20 cellular contexts compared by ENCODE assay signal in genomic region chr2:224711859-224712258, GRCh38. TPM values are rescaled to one million over a fixed set of nuclear protein-coding genes. Genes with fewer than 3 reads are reported as not detected.
A peak's percentile ranks its signal among the peaks of the same experiment; 100 is the strongest.
DNase-seq lines count a peak whose midpoint lies in the region; ATAC-seq and TF ChIP-seq lines count a peak whose summit lies in the region.
"Had no signal": no experiment of that assay in that cellular context is flagged by ENCODE, and none has a peak within 500 bp of the region (broad histone marks: within the 10 kb centered on the region; RNA-seq: fewer than 3 reads in every experiment).

No MANE protein-coding gene starts in this region.

- no peak overlapping the region for H3K9ac ChIP-seq in IMR-90 (ENCODE audit: low read depth, low read length)
- H3K9ac ChIP-seq in adipocyte (ENCODE audit: low read length), result peak overlapping the region; percentile 13
- H3K9ac ChIP-seq in smooth muscle cell (ENCODE audit: low read depth), result no peak overlapping the region
- H3K9ac ChIP-seq: BLaER1, SK-N-SH had no signal

- no peaks in the 10 kb centered on the region for H3K79me1 ChIP-seq in IMR-90 (ENCODE audit: low read depth in 1 of 2, low read length in 2 of 2)

- H3F3A ChIP-seq in smooth muscle cell (ENCODE audit: low read depth), result no peaks in the 10 kb centered on the region

- H2BK20ac ChIP-seq in IMR-90 (ENCODE audit: low read depth, low read length), result no peak overlapping the region

- CTCF ChIA-PET in IMR-90 (lab: Yijun Ruan, JAX), result no interaction called here

- H3K4me1 ChIP-seq in IMR-90 (ENCODE audit: control insufficient read depth, insufficient read depth, low read length) (no peaks in the 10 kb centered on the region), adipocyte (ENCODE audit: control insufficient read depth, insufficient read depth, low read length) (peaks cover 8% of the 10 kb centered on the region), smooth muscle cell (ENCODE audit: low read depth) (no peaks in the 10 kb centered on the region)
- H3K4me1 ChIP-seq: BLaER1 had no signal

- in situ Hi-C loops in IMR-90 (cut with MboI; ENCODE audit: low sequenced_read_pairs), result no loop called here

- BruUV-seq in IMR-90 (replicated peaks; lab: Mats Ljungman, UMichigan), result no TSS peak

- H3K14ac ChIP-seq in IMR-90 (replicated peaks; ENCODE audit: low read depth, low read length), result no peak overlapping the region

- H2BK120ac ChIP-seq in IMR-90 (ENCODE audit: low read depth, low read length), result no peak overlapping the region

- no peak overlapping the region for H2AFZ ChIP-seq in IMR-90 (replicated peaks; ENCODE audit: low read length, poor library complexity)
- H2AFZ ChIP-seq in smooth muscle cell (ENCODE audit: low read depth), result peak overlapping the region; percentile 43

- H3K36me3 ChIP-seq in IMR-90 (ENCODE audit: control insufficient read depth, insufficient read depth, low read length), result no peaks in the 10 kb centered on the region
- H3K36me3 ChIP-seq in adipocyte (ENCODE audit: control insufficient read depth, insufficient read depth, low read length, severe bottlenecking), result no peaks in the 10 kb centered on the region
- no peaks in the 10 kb centered on the region for H3K36me3 ChIP-seq in smooth muscle cell (ENCODE audit: low read depth)
- H3K36me3 ChIP-seq: BLaER1 had no signal

- H3K9me3 ChIP-seq in IMR-90 (ENCODE audit: control insufficient read depth, insufficient read depth, low read length), result no peaks in the 10 kb centered on the region
- H3K9me3 ChIP-seq in adipocyte (ENCODE audit: control insufficient read depth, low read length), result no peaks in the 10 kb centered on the region
- H3K9me3 ChIP-seq in smooth muscle cell (replicated peaks; ENCODE audit: low read depth), result no peaks in the 10 kb centered on the region
- H3K9me3 ChIP-seq: SK-N-SH had no signal

- no peak overlapping the region for H4K91ac ChIP-seq in IMR-90 (ENCODE audit: insufficient read depth, low read depth, low read length)

- H3K27ac ChIP-seq in IMR-90 (ENCODE audit: insufficient read depth, low read length), result no peak overlapping the region
- no peak overlapping the region for H3K27ac ChIP-seq in smooth muscle cell (ENCODE audit: low read depth)
- H3K27ac ChIP-seq: BLaER1 had no signal

- no peak overlapping the region for H3K18ac ChIP-seq in IMR-90 (ENCODE audit: low read depth, low read length)

- peaks cover 1% of the 10 kb centered on the region for H3K27me3 ChIP-seq in IMR-90 (ENCODE audit: control insufficient read depth, insufficient read depth, low read length)
- no peaks in the 10 kb centered on the region for H3K27me3 ChIP-seq in adipocyte (replicated peaks; ENCODE audit: control insufficient read depth, insufficient read depth, low read length)
- no peaks in the 10 kb centered on the region for H3K27me3 ChIP-seq in smooth muscle cell (ENCODE audit: low read depth)
- H3K27me3 ChIP-seq: BLaER1 had no signal

- no peak overlapping the region for H4K5ac ChIP-seq in IMR-90 (ENCODE audit: low read depth, low read length)

- H4K8ac ChIP-seq in IMR-90 (ENCODE audit: low read depth in 2 of 2, low read length in 2 of 2), result no peak overlapping the region

- no peaks in the 10 kb centered on the region for H3K79me2 ChIP-seq in smooth muscle cell (ENCODE audit: low read depth)

- POLR2A ChIA-PET in IMR-90 (lab: Charles Lee; ENCODE audit: unreplicated experiment), result no interaction called here

- intact Hi-C loops in IMR-90 (cut with micrococcal nuclease), result no loop called here

- no peak overlapping the region for H3K4ac ChIP-seq in IMR-90 (ENCODE audit: low read depth, low read length)

- no peak overlapping the region for H2BK5ac ChIP-seq in IMR-90 (ENCODE audit: low read depth, low read length, poor library complexity, severe bottlenecking)

- H2BK15ac ChIP-seq in IMR-90 (ENCODE audit: low read depth, low read length), result no peak overlapping the region

- H2AK9ac ChIP-seq in IMR-90 (replicated peaks; ENCODE audit: low read depth, low read length, poor library complexity), result no peak overlapping the region

- no peak for TF ChIP-seq POLR2A in IMR-90 (IDR thresholded peaks at IDR 0.05; ENCODE audit: low read depth, low read length)

- H3K4me3 ChIP-seq in IMR-90 (ENCODE audit: insufficient read depth, low read depth, low read length) (no peak overlapping the region), adipocyte (ENCODE audit: low read length) (peak overlapping the region; percentile 26), smooth muscle cell (no peak overlapping the region)
- H3K4me3 ChIP-seq: BLaER1 had no signal

- H4K20me1 ChIP-seq in IMR-90 (ENCODE audit: insufficient read depth, low read length) (no peaks in the 10 kb centered on the region), smooth muscle cell (ENCODE audit: low read depth) (no peaks in the 10 kb centered on the region)
- H4K20me1 ChIP-seq: BLaER1 had no signal

- H3K4me2 ChIP-seq in IMR-90 (ENCODE audit: low read depth, low read length) (peak overlapping the region; percentile 42; the same call in 1 of the 2 replicates), smooth muscle cell (peak overlapping the region; percentile 56)
- H3K4me2 ChIP-seq: BLaER1, SK-N-SH had no signal

- no CpG with 5 or more reads among the region's 3 CpGs for WGBS in IMR-90 (ENCODE audit: extremely low coverage in 2 of 2, insufficient read length in 1 of 2), 2 experiments
- 68% methylated on average over 3 of the region's 3 CpGs for WGBS in smooth muscle cell (ENCODE audit: low lambda C conversion rate)

- no peak overlapping the region for H2AK5ac ChIP-seq in IMR-90 (ENCODE audit: low read depth, low read length)

- no peak overlapping the region for H3K56ac ChIP-seq in IMR-90 (ENCODE audit: extremely low read depth, insufficient read depth, low read length)

- no peak for TF ChIP-seq CTCF in IMR-90 (conservative IDR thresholded peaks at IDR 0.05; ENCODE audit: low read depth, low read length)
- TF ChIP-seq CTCF in smooth muscle cell (IDR thresholded peaks at IDR 0.05; ENCODE audit: borderline replicate concordance, insufficient read depth, poor library complexity, severe bottlenecking), result no peak

- DNase-seq in IMR-90 (no peak), adipocyte (ENCODE audit: low read depth) (no peak), medulla oblongata (ENCODE audit: extremely low spot score) (peak; percentile 27), smooth muscle cell (lab: John Stamatoyannopoulos, UW; ENCODE audit: unreplicated experiment) (no peak), SKM-1 (lab: John Stamatoyannopoulos, UW; ENCODE audit: unreplicated experiment) (no peak), NCI-H526 treated with DMSO at 0.1 percent for 48 hours (lab: John Stamatoyannopoulos, UW) (no peak)
- DNase-seq: CD8-positive, alpha-beta T cell; GDM1; H7; NCI-H1417 treated with DMSO at 0.1 percent for 48 hours; NCI-H1930; NCI-H2171 treated with DMSO at 0.1 percent for 48 hours; NCI-H446 treated with DMSO at 0.1 percent for 48 hours; NCI-H748 treated with DMSO at 0.1 percent for 48 hours; T-helper 1 cell had no signal

- dilution Hi-C loops in IMR-90 (cut with HindIII; ENCODE audit: low sequenced_read_pairs, unreplicated experiment), result no loop called here

- TF ChIP-seq RAD21 in IMR-90 (IDR thresholded peaks at IDR 0.05; ENCODE audit: low read length), result no peak

- H3K23ac ChIP-seq in IMR-90 (ENCODE audit: low read depth, low read length), result no peak overlapping the region

- no peaks in the 10 kb centered on the region for H3K9me1 ChIP-seq in IMR-90 (ENCODE audit: insufficient read depth, low read length)

- ATAC-seq in IMR-90 (ENCODE audit: low read depth), result no peak
- ATAC-seq in GM18498 (IDR thresholded peaks at IDR 0.05; ENCODE audit: unreplicated experiment), result no peak
- ATAC-seq: CD8-positive, alpha-beta T cell had no signal

TF ChIP-seq in IMR-90, 13 proteins besides CTCF, POLR2A, EP300 and RAD21:
- TF ChIP-seq CEBPB (IDR thresholded peaks at IDR 0.05; ENCODE audit: low read depth, low read length) (no peak), MAFK (IDR thresholded peaks at IDR 0.05; ENCODE audit: low read depth, low read length) (peak; percentile 98)

RNA-seq across cellular contexts. Expression of gene CCDC195, which starts 4.3 kb away (rescaled TPM):
- not detected in 2 replicates for total RNA-seq in IMR-90 (2012; rRNA removed)
- polyA plus RNA-seq in IMR-90 (2012; rRNA removed), result not detected in 2 replicates
- polyA plus RNA-seq in IMR-90 (2012; cell fraction: cytosol; rRNA removed), result not detected in 2 replicates
- not detected in 2 replicates for polyA plus RNA-seq in IMR-90 (2012; cell fraction: nucleus; rRNA removed; ENCODE audit: low replicate concordance)
- total RNA-seq in smooth muscle cell, result not detected in 2 replicates
- polyA plus RNA-seq in smooth muscle cell, result not detected in 2 replicates
- total RNA-seq: CD8-positive, alpha-beta T cell; H7; HT1080; Right ventricle myocardium inferior had no signal
- polyA plus RNA-seq: SK-N-SH had no signal
